20 cellular contexts compared by ENCODE assay signal in the genomic region with DNA sequence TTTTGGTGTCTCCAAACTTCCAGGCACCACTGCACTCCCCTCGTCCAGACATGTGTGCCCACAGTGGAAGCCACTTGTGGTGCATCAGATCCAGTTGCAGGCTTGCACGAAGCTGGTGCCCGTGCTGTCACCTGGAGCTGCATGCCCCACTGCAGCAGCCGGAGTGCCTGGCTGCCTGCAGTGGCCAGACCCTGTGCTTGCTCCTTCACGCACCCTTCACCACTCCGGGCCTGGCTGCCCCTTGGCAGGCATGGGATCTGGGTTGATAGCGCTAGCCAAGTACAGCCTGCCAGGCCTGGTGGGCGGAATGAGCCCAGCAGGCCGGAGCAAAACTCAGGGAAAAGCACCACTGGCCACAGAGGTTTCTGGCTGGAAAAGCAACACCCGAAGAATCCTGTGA. TPM values are rescaled to one million over a fixed set of nuclear protein-coding genes. Genes with fewer than 3 reads are reported as not detected.
DNase-seq lines count a peak whose midpoint lies in the region; ATAC-seq, FAIRE-seq and TF ChIP-seq lines count a peak whose summit lies in the region.
"Had no signal": no experiment of that assay in that cellular context is flagged by ENCODE, and none has a peak within 500 bp of the region (broad histone marks: within the 10 kb centered on the region; RNA-seq: fewer than 3 reads in every experiment).

No MANE protein-coding gene starts in this region.

- H3K4me1 Mint-ChIP-seq in GM23338: peaks cover 9% of the 10 kb centered on the region; the same call in 2 of the 3 replicates
- H3K4me1 Mint-ChIP-seq: CD4-positive, CD25-positive, alpha-beta regulatory T cell had no signal

- CTCF ChIA-PET in H1 (lab: Charles Lee; ENCODE audit: partially characterized antibody): interaction anchor here (1.0 to 1.8 kb wide), 3 partner anchors 24 to 173 kb away, joined by 3 to 7 read pairs (median 3); no protein-coding TSS in a partner anchor

- H3K4me3 ChIP-seq in BE2C (ENCODE audit: low read depth, low read length) (no peak overlapping the region), GM23338 (no peak overlapping the region), H1 (ENCODE audit: extremely low read depth in 1 of 4, insufficient read depth in 2 of 4, low read depth in 3 of 4, low read length in 4 of 4) (no peak overlapping the region), stomach (no peak overlapping the region), sigmoid colon (no peak overlapping the region)
- H3K4me3 ChIP-seq: BLaER1, GM23248, HAP-1 had no signal

- H3K36me3 ChIP-seq in BE2C (no peaks in the 10 kb centered on the region), GM23338 (ENCODE audit: insufficient read depth) (no peaks in the 10 kb centered on the region), H1 (ENCODE audit: control insufficient read depth in 2 of 4, insufficient read depth in 4 of 4, low read length in 3 of 4) (no peaks in the 10 kb centered on the region), stomach (no peaks in the 10 kb centered on the region), sigmoid colon (no peaks in the 10 kb centered on the region)
- H3K36me3 ChIP-seq: BLaER1, HAP-1 had no signal

- H3F3A ChIP-seq in GM23338 (replicated peaks; ENCODE audit: low read depth): 0 out of 2 replicates have a peak, but pooled peaks cover 5% of the 10 kb centered on the region

- H2BK120ac ChIP-seq in H1 (replicated peaks; ENCODE audit: low read depth, low read length): no peak overlapping the region

- no peak for FAIRE-seq in H1 (lab: Jason Lieb, UNC)
- FAIRE-seq: G401.6, GM12892, GM19239, H54 had no signal

- no peak overlapping the region for H2BK20ac ChIP-seq in H1 (ENCODE audit: low read length)

- H3K14ac ChIP-seq in H1 (ENCODE audit: insufficient read length): no peak overlapping the region

- peak overlapping the region; percentile 72 for H4K91ac ChIP-seq in H1 (replicated peaks; ENCODE audit: insufficient read length, low read length)

- H3K4ac ChIP-seq in H1 (replicated peaks; ENCODE audit: insufficient read length, low read depth, low read length): no peak overlapping the region

- no peaks in the 10 kb centered on the region for H3K79me1 ChIP-seq in H1 (ENCODE audit: low read depth, low read length)

- no peaks in the 10 kb centered on the region; the same call in 1 of the 2 replicates for H3K9me2 ChIP-seq in GM23338 (ENCODE audit: insufficient read depth)

- no peak overlapping the region for H3K27ac ChIP-seq in GM23338 (ENCODE audit: low read depth)
- H3K27ac ChIP-seq in H1 (ENCODE audit: low read depth, low read length): no peak overlapping the region
- no peak overlapping the region for H3K27ac ChIP-seq in stomach
- H3K27ac ChIP-seq in sigmoid colon: no peak overlapping the region
- H3K27ac ChIP-seq: BLaER1, C4-2B, GM23248 had no signal

- peaks cover 8% of the 10 kb centered on the region for H3K4me1 ChIP-seq in BE2C
- peaks cover 6% of the 10 kb centered on the region; the same call in 1 of the 2 replicates for H3K4me1 ChIP-seq in GM23338 (ENCODE audit: insufficient read depth)
- H3K4me1 ChIP-seq in H1 (replicated peaks in 1 of 4; ENCODE audit: control insufficient read depth in 3 of 4, insufficient read depth in 4 of 4, low read length in 3 of 4): no peaks in the 10 kb centered on the region
- no peaks in the 10 kb centered on the region for H3K4me1 ChIP-seq in stomach
- no peaks in the 10 kb centered on the region for H3K4me1 ChIP-seq in sigmoid colon
- H3K4me1 ChIP-seq: BLaER1, Caco-2, HAP-1 had no signal

- H2BK5ac ChIP-seq in H1 (ENCODE audit: low read depth, low read length): no peak overlapping the region

- H2AK5ac ChIP-seq in H1 (ENCODE audit: low read depth, low read length): no peak overlapping the region

- no peak overlapping the region for H3K4me3 Mint-ChIP-seq in GM23338
- H3K4me3 Mint-ChIP-seq: CD4-positive, CD25-positive, alpha-beta regulatory T cell; CD8-positive, alpha-beta T cell; HFFc6 had no signal

- peak overlapping the region; percentile 72; the same call in 1 of the 2 replicates for H3K18ac ChIP-seq in H1 (ENCODE audit: extremely low read depth, low read length)

- no peaks in the 10 kb centered on the region for H3K23me2 ChIP-seq in H1 (ENCODE audit: low read depth, low read length)

- TF ChIP-seq EP300 in H1 (IDR thresholded peaks at IDR 0.05; ENCODE audit: borderline replicate concordance in 1 of 2, low read depth in 2 of 2, low read length in 2 of 2) (no peak), stomach (IDR thresholded peaks at IDR 0.05) (no peak), sigmoid colon (IDR thresholded peaks at IDR 0.05) (no peak)

- H3K23ac ChIP-seq in H1 (ENCODE audit: insufficient read length): no peak overlapping the region

- H3K9ac ChIP-seq in H1 (replicated peaks in 1 of 4; ENCODE audit: extremely low read depth in 1 of 4, low read depth in 3 of 4, low read length in 3 of 4): no peak overlapping the region
- H3K9ac ChIP-seq: BLaER1, GM23248 had no signal

- no peak overlapping the region; the same call in 1 of the 2 replicates for H4K8ac ChIP-seq in H1 (ENCODE audit: extremely low read depth, insufficient read depth, low read length)

- DNase-seq in BE2C: peak; percentile 21
- no peak for DNase-seq in GM23338 (ENCODE audit: low spot score)
- no peak for DNase-seq in H1 (ENCODE audit: low read depth in 1 of 2, low spot score in 2 of 2)
- DNase-seq in stomach: no peak
- no peak for DNase-seq in stimulated activated CD4-positive, alpha-beta T cell treated with anti-CD3 and anti-CD28 coated beads, Interleukin-4, amount 100 ng/mL, for 24 hours
- DNase-seq in sigmoid colon: no peak
- DNase-seq: Caco-2; CD4-positive, CD25-positive, alpha-beta regulatory T cell; CD8-positive, alpha-beta T cell; DMS153; DND-41; GM23248; HFFc6 had no signal

- H3K56ac ChIP-seq in H1 (replicated peaks; ENCODE audit: insufficient read length, low read depth, low read length): no peak overlapping the region

- TF ChIP-seq RAD21 in H1 (IDR thresholded peaks at IDR 0.05 in 1 of 2, conservative IDR thresholded peaks at IDR 0.05 in 1 of 2; ENCODE audit: low read depth in 2 of 2, low read length in 2 of 2): no peak

- intact Hi-C loops in stomach (cut with DNase I; ENCODE audit: low total_unique reads) (no loop called here), sigmoid colon (cut with DNase I) (no loop called here)

- H3K79me2 ChIP-seq in GM23338 (replicated peaks; ENCODE audit: insufficient read depth): no peaks in the 10 kb centered on the region
- H3K79me2 ChIP-seq in H1 (ENCODE audit: control insufficient read depth in 1 of 2, insufficient read depth in 2 of 2, low read length in 2 of 2): no peaks in the 10 kb centered on the region

- POLR2A ChIA-PET in H1 (lab: Charles Lee; ENCODE audit: partially characterized antibody): no interaction called here

- TF ChIP-seq CTCF in BE2C (IDR thresholded peaks at IDR 0.05; ENCODE audit: low read depth, low read length) (no peak), GM23338 (conservative IDR thresholded peaks at IDR 0.05; ENCODE audit: low read depth in 2 of 2) (no peak), H1 (IDR thresholded peaks at IDR 0.05; ENCODE audit: control extremely low read depth in 1 of 3, insufficient read depth in 1 of 3, low read depth in 1 of 3, low read length in 3 of 3) (no peak), stomach (IDR thresholded peaks at IDR 0.05) (no peak), sigmoid colon (IDR thresholded peaks at IDR 0.05) (no peak)

- H3K36me3 Mint-ChIP-seq in GM23338 (ENCODE audit: low read depth): no peaks in the 10 kb centered on the region
- H3K36me3 Mint-ChIP-seq: CD4-positive, CD25-positive, alpha-beta regulatory T cell; CD8-positive, alpha-beta T cell had no signal

- no peaks in the 10 kb centered on the region for H3K9me3 Mint-ChIP-seq in GM23338
- H3K9me3 Mint-ChIP-seq: CD8-positive, alpha-beta T cell had no signal

- H3K27me3 ChIP-seq in BE2C (no peaks in the 10 kb centered on the region), GM23338 (ENCODE audit: insufficient read depth) (no peaks in the 10 kb centered on the region), H1 (replicated peaks in 1 of 4; ENCODE audit: control insufficient read depth in 3 of 4, extremely low read depth in 1 of 4, insufficient read depth in 3 of 4, low read length in 3 of 4) (no peaks in the 10 kb centered on the region), stomach (no peaks in the 10 kb centered on the region), sigmoid colon (no peaks in the 10 kb centered on the region)
- H3K27me3 ChIP-seq: BLaER1 had no signal

- TF ChIP-seq POLR2A in H1 (IDR thresholded peaks at IDR 0.05; ENCODE audit: control extremely low read depth in 1 of 2, low read depth in 2 of 2, low read length in 2 of 2): no peak
- no peak for TF ChIP-seq POLR2A in stomach (IDR thresholded peaks at IDR 0.05)
- no peak for TF ChIP-seq POLR2A in sigmoid colon (IDR thresholded peaks at IDR 0.05)

- H3K4me2 ChIP-seq in GM23338 (no peak overlapping the region), H1 (ENCODE audit: insufficient read depth in 1 of 2, low read depth in 2 of 2, low read length in 2 of 2) (no peak overlapping the region)
- H3K4me2 ChIP-seq: BLaER1 had no signal

- peak overlapping the region; percentile 72; the same call in 1 of the 2 replicates for H2BK12ac ChIP-seq in H1 (ENCODE audit: low read depth, low read length)

- peak overlapping the region; percentile 50; the same call in 1 of the 2 replicates for H2BK15ac ChIP-seq in H1 (ENCODE audit: low read length)

- H2AFZ ChIP-seq in GM23338 (peak overlapping the region; percentile 81; the same call in 1 of the 2 replicates), H1 (ENCODE audit: low read length) (0 out of 2 replicates have a peak overlapping the region, but pooled peaks have one; percentile 8)
- H2AFZ ChIP-seq: GM23248 had no signal

- peaks cover 6% of the 10 kb centered on the region for H3K27me3 Mint-ChIP-seq in GM23338 (ENCODE audit: insufficient read depth, low read depth, poor library complexity)
- H3K27me3 Mint-ChIP-seq: CD4-positive, CD25-positive, alpha-beta regulatory T cell had no signal

- no peak overlapping the region for H4K5ac ChIP-seq in H1 (ENCODE audit: insufficient read length, low read depth, low read length)

- WGBS in H1 (ENCODE audit: extremely low coverage in 1 of 2, insufficient coverage in 1 of 2, insufficient read length in 1 of 2, insufficient replicate concordance in 2 of 2, low coverage in 1 of 2, low lambda C conversion rate in 2 of 2, missing lambda C conversion rate in 1 of 2), 2 experiments: 94% methylated on average over 10 of the region's 10 CpGs; no CpG with 5 or more reads in 1 of the 2 experiments
- 91 to 99% (median 96%) methylated on average over 5 to 10 of the region's 10 CpGs for WGBS in stomach, 5 donors
- 91 to 93% methylated on average over 10 of the region's 10 CpGs for WGBS in sigmoid colon, 2 donors

- no peak for ATAC-seq in GM23338
- ATAC-seq: CD8-positive, alpha-beta T cell had no signal

- H3K9me3 ChIP-seq in BE2C: no peaks in the 10 kb centered on the region
- no peaks in the 10 kb centered on the region for H3K9me3 ChIP-seq in H1 (ENCODE audit: insufficient read depth in 2 of 2, low read depth in 1 of 2, low read length in 1 of 2)
- H3K9me3 ChIP-seq in stomach: no peaks in the 10 kb centered on the region
- no peaks in the 10 kb centered on the region for H3K9me3 ChIP-seq in sigmoid colon
- H3K9me3 ChIP-seq: Caco-2, HAP-1 had no signal

- H4K20me1 ChIP-seq in GM23338 (replicated peaks; ENCODE audit: insufficient read depth) (no peaks in the 10 kb centered on the region), H1 (replicated peaks in 1 of 2; ENCODE audit: control insufficient read depth in 1 of 2, insufficient read depth in 2 of 2, low read length in 2 of 2) (no peaks in the 10 kb centered on the region)
- H4K20me1 ChIP-seq: BLaER1 had no signal

- no peak overlapping the region for H3K27ac Mint-ChIP-seq in GM23338
- H3K27ac Mint-ChIP-seq: CD4-positive, CD25-positive, alpha-beta regulatory T cell; CD8-positive, alpha-beta T cell; HFFc6 had no signal

RNA-seq across cellular contexts. Expression of gene SHISA3, which starts 50.2 kb away (rescaled TPM):
- 3.8 TPM for polyA plus RNA-seq in BE2C (2012; ENCODE audit: insufficient read depth, insufficient read length, low read depth)
- 4.4 and 6.6 TPM in 2 replicates for total RNA-seq in GM23338 (2014; rRNA removed; shearing (Covaris generic))
- polyA plus RNA-seq in GM23338 (2016; fragmentation: Nextera tagmentation; extraction: Ambion mirVana) (3.5 and 5.0 TPM in 2 replicates), H1 (2011; rRNA removed) (9.3 and 12.9 TPM in 2 replicates), stomach (1 to 10 TPM in 1 of 3 donors, under 1 TPM in 1, not detected in 1; 0.44 to 1.5 TPM), sigmoid colon (1 to 10 TPM in 2 of 3 donors, not detected in 1; 2.1 to 7.2 TPM)
- 2.0 and 2.2 TPM in 2 replicates for total RNA-seq in H1 (2021; fragmentation: NEBNext Ultra II Directional; extraction: Animal tissue kit (Norgen Biotek cat#: 25700))
- polyA plus RNA-seq in H1 (2011; cell fraction: cytosol; rRNA removed): 8.7 TPM
- 6.6 TPM for polyA plus RNA-seq in H1 (2011; cell fraction: nucleus; rRNA removed)
- 1.9 to 2.7 TPM (median 2.7 TPM) in 4 replicates for polyA plus RNA-seq in H1 (2012, experiment 1 of 2)
- polyA plus RNA-seq in H1 (2012, experiment 2 of 2): 4.1 TPM
- polyA plus RNA-seq in H1 (2013, experiment 1 of 2): 2.4 TPM
- 2.7 TPM for polyA plus RNA-seq in H1 (2013, experiment 2 of 2)
- 2.4 and 3.7 TPM in 2 replicates for polyA minus RNA-seq in H1 (2011; rRNA and poly(A)+ RNA removed)
- polyA minus RNA-seq in H1 (2011; cell fraction: cytosol; rRNA and poly(A)+ RNA removed): 3.9 TPM
- 2.2 TPM for polyA minus RNA-seq in H1 (2011; cell fraction: nucleus; rRNA and poly(A)+ RNA removed)
- total RNA-seq in stomach (1 to 10 TPM; 1.2 to 8.4 (median 4.9) TPM), sigmoid colon (10 to 100 TPM in 1 of 4 donors, 1 to 10 TPM in 3; 2.5 to 13.9 (median 4.3) TPM)
- total RNA-seq: Caco-2; CD4-positive, CD25-positive, alpha-beta regulatory T cell; CD8-positive, alpha-beta T cell; HFFc6 had no signal
- polyA plus RNA-seq: CD4-positive, CD25-positive, alpha-beta regulatory T cell had no signal
